ENCODE assay signal across 2 cellular contexts in the genomic region with DNA sequence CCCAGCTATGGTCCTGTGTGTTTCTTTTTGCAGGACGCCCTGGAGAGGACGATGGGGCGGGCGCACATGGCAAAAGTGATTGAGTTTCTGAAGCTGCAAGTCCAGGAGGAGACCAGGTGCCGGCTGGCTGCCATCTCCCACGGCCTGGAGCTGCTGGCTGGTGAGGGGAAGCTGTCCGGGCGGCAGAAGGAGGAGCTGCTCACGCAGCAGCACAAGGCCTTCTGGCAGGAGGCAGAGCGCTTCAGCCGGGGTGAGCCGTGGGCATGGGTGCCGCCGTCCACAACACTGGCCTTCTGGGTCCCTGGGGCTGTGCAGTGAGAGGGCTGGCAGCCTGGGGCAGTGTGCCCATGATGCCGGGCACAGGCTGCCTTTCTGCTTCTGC.
TF ChIP-seq lines count a peak whose summit lies in the region.

No MANE protein-coding gene starts in this region.

TF ChIP-seq in IMR-90, 13 proteins besides CTCF, POLR2A, EP300 and RAD21 (continued from another document):
- TF ChIP-seq BHLHE40 (IDR thresholded peaks at IDR 0.05; ENCODE audit: low read depth, low read length), result no peak
- TF ChIP-seq MAFK (IDR thresholded peaks at IDR 0.05; ENCODE audit: low read depth, low read length), result no peak
- no peak for TF ChIP-seq ELK1 (IDR thresholded peaks at IDR 0.05; ENCODE audit: borderline replicate concordance, low read depth, low read length)
- TF ChIP-seq NFE2L2 (IDR thresholded peaks at IDR 0.05; ENCODE audit: low read depth, low read length), result no peak
- TF ChIP-seq RCOR1 (IDR thresholded peaks at IDR 0.05; ENCODE audit: insufficient replicate concordance, low read length), result no peak
- TF ChIP-seq CHD1 (IDR thresholded peaks at IDR 0.05; ENCODE audit: low read depth, low read length), result no peak
- TF ChIP-seq USF2 (IDR thresholded peaks at IDR 0.05; ENCODE audit: low read depth, low read length), result no peak
- TF ChIP-seq RFX5 (IDR thresholded peaks at IDR 0.05; ENCODE audit: low read depth, low read length), result no peak
- TF ChIP-seq MAZ (IDR thresholded peaks at IDR 0.05; ENCODE audit: borderline replicate concordance, low read depth, low read length), result no peak
- no peak for TF ChIP-seq CEBPB (IDR thresholded peaks at IDR 0.05; ENCODE audit: low read depth, low read length)
- TF ChIP-seq SMC3 (IDR thresholded peaks at IDR 0.05; ENCODE audit: low read depth, low read length), result no peak
- no peak for TF ChIP-seq MXI1 (IDR thresholded peaks at IDR 0.05; ENCODE audit: borderline replicate concordance, low read depth, low read length)

TF ChIP-seq in SK-N-SH treated with all-trans-retinoic acid at 6 μM for 48 hours, 23 proteins besides CTCF, POLR2A, EP300 and RAD21:
- no peak for TF ChIP-seq TSHZ2 (CRISPR knock-in tag; IDR thresholded peaks at IDR 0.05)
